Comparison of ENCODE assay signal across 16 cellular contexts in the genomic region with DNA sequence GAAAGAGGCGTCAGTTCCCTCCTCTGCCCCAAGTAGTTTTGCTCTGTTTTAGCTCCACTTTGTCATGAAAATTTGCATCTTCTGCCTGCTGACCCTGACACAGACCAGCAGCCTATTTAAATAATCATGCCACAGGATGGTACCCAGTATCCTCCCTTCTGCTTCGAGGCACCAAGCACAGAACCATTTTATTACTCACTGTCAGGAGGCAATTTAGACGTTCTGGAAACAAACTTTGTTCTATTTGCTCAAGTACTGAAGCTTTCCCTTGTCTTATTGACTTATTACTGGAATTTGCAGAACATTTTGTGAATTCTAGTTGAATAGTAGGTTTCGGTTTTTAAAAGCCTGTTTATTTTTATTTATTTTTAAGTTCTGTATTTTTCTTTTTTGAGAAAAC.
DNase-seq lines count a peak whose midpoint lies in the region; ATAC-seq and TF ChIP-seq lines count a peak whose summit lies in the region.
"Had no signal": no experiment of that assay in that cellular context is flagged by ENCODE, and none has a peak within 500 bp of the region (broad histone marks: within the 10 kb centered on the region; RNA-seq: fewer than 3 reads in every experiment).

No MANE protein-coding gene starts in this region.

- H4K91ac ChIP-seq in mesenchymal stem cell (ENCODE audit: low read length) = no peak overlapping the region

- no peak overlapping the region for H2AK5ac ChIP-seq in mesenchymal stem cell (ENCODE audit: low read length, severe bottlenecking)

- no peak for TF ChIP-seq EP300 in sigmoid colon (IDR thresholded peaks at IDR 0.05)

- H3K18ac ChIP-seq in mesenchymal stem cell (ENCODE audit: low read depth in 1 of 2, low read length in 2 of 2) = no peak overlapping the region

- H2BK120ac ChIP-seq in mesenchymal stem cell (ENCODE audit: low read depth, low read length) = no peak overlapping the region

- no peak overlapping the region for H2BK15ac ChIP-seq in mesenchymal stem cell (ENCODE audit: low read depth, poor library complexity, severe bottlenecking)

- no peak overlapping the region for H2AFZ ChIP-seq in mesenchymal stem cell (ENCODE audit: low read depth, low read length)
- H2AFZ ChIP-seq in neural progenitor cell (replicated peaks) = peak overlapping the region; percentile 68

- H4K8ac ChIP-seq in mesenchymal stem cell (ENCODE audit: low read length) = peak overlapping the region; percentile 9

- H3K4me2 ChIP-seq in mesenchymal stem cell (ENCODE audit: low read length, poor library complexity, severe bottlenecking) (no peak overlapping the region), neural progenitor cell (no peak overlapping the region)

- ATAC-seq in WTC11 = peak; percentile 47; the same call in 1 of the 2 replicates
- peak; percentile 56 for ATAC-seq in left colon
- no peak for ATAC-seq in HG03460 (IDR thresholded peaks at IDR 0.05; ENCODE audit: unreplicated experiment)

- H3K27me3 Mint-ChIP-seq in WTC11 (ENCODE audit: low read depth) = no peaks in the 10 kb centered on the region
- peaks cover 5% of the 10 kb centered on the region for H3K27me3 Mint-ChIP-seq in neural progenitor cell (ENCODE audit: insufficient read depth, low read depth)
- H3K27me3 Mint-ChIP-seq: CD4-positive, alpha-beta T cell had no signal

- no peaks in the 10 kb centered on the region for H3F3A ChIP-seq in neural progenitor cell (ENCODE audit: low read depth)

- no peaks in the 10 kb centered on the region for H3K79me1 ChIP-seq in mesenchymal stem cell (replicated peaks; ENCODE audit: low read length, poor library complexity, severe bottlenecking)

- H3K4me3 ChIP-seq in mesenchymal stem cell (ENCODE audit: insufficient read depth in 1 of 2, low read depth in 1 of 2, low read length in 2 of 2) (no peak overlapping the region), neural progenitor cell (no peak overlapping the region), sigmoid colon (no peak overlapping the region)

- 55% methylated on average over 2 of the region's 4 CpGs for WGBS in mesenchymal stem cell
- 29 to 61% methylated on average over 4 of the region's 4 CpGs for WGBS in sigmoid colon, 2 donors

- H3K4me3 Mint-ChIP-seq in WTC11 (no peak overlapping the region), neural progenitor cell (no peak overlapping the region)
- H3K4me3 Mint-ChIP-seq: CD4-positive, alpha-beta T cell; H9 had no signal

- DNase-seq in WTC11 (ENCODE audit: low spot score) (no peak), left colon (no peak), mesenchymal stem cell (no peak), neural progenitor cell (ENCODE audit: low spot score) (no peak), NCI-H82 treated with DMSO at 0.1 percent for 48 hours (lab: John Stamatoyannopoulos, UW; ENCODE audit: unreplicated experiment) (no peak), sigmoid colon (no peak)
- no peak for DNase-seq in activated CD4-positive, alpha-beta T cell treated with anti-CD3 and anti-CD28 coated beads, Interleukin-2, amount 50 U/mL, for 4 hours
- DNase-seq: ACHN; AML-193; CD4-positive, alpha-beta T cell; DMS79 treated with DMSO at 0.1 percent for 48 hours; GF-D8; GOT3; H9 had no signal

- H3K9me3 Mint-ChIP-seq in WTC11 (peaks cover 5% of the 10 kb centered on the region), neural progenitor cell (peaks cover 3% of the 10 kb centered on the region)
- H3K9me3 Mint-ChIP-seq: CD4-positive, alpha-beta T cell; H9 had no signal

- no peak overlapping the region for H2BK5ac ChIP-seq in mesenchymal stem cell (ENCODE audit: low read depth, low read length, poor library complexity, severe bottlenecking)

- no peaks in the 10 kb centered on the region for H3K27me3 ChIP-seq in mesenchymal stem cell (ENCODE audit: control insufficient read depth in 1 of 2, insufficient read depth in 1 of 2, low read length in 2 of 2)
- H3K27me3 ChIP-seq in neural progenitor cell = no peaks in the 10 kb centered on the region
- H3K27me3 ChIP-seq in sigmoid colon = no peaks in the 10 kb centered on the region

- CTCF ChIA-PET in WTC11 (lab: Charles Lee) = interaction anchor here (1.2 kb wide), 2 partner anchors 37 to 406 kb away, joined by 3 read pairs; no protein-coding TSS in a partner anchor

- peak overlapping the region in 1 of 2 experiments; percentile 47 for H3K4ac ChIP-seq in mesenchymal stem cell (ENCODE audit: low read depth in 1 of 2, low read length in 2 of 2)

- no peak overlapping the region for H3K14ac ChIP-seq in mesenchymal stem cell (ENCODE audit: low read length in 2 of 2)

- H3K9ac ChIP-seq in mesenchymal stem cell (ENCODE audit: low read length) (no peak overlapping the region), neural progenitor cell (no peak overlapping the region)

- no peak for TF ChIP-seq CTCF in WTC11 (IDR thresholded peaks at IDR 0.05)
- TF ChIP-seq CTCF in neural progenitor cell (IDR thresholded peaks at IDR 0.05) = no peak
- no peak for TF ChIP-seq CTCF in sigmoid colon (IDR thresholded peaks at IDR 0.05)

- H3K4me1 ChIP-seq in mesenchymal stem cell (ENCODE audit: control insufficient read depth, insufficient read depth, low read depth, low read length) (peaks cover 5% of the 10 kb centered on the region), neural progenitor cell (no peaks in the 10 kb centered on the region), sigmoid colon (peaks cover 0 to 9% (median 0%) of the 10 kb centered on the region in 4 donors)

- POLR2A ChIA-PET in WTC11 (lab: Charles Lee) = interaction anchor here (0.9 kb wide), 1 partner anchor 12 kb away, joined by 3 read pairs; no protein-coding TSS in a partner anchor

- H3K27ac ChIP-seq in mesenchymal stem cell (ENCODE audit: low read length, poor library complexity, severe bottlenecking) (no peak overlapping the region), neural progenitor cell (no peak overlapping the region), sigmoid colon (no peak overlapping the region)
- H3K27ac ChIP-seq: C4-2B had no signal

- no peak overlapping the region for H3K27ac Mint-ChIP-seq in WTC11
- no peak overlapping the region for H3K27ac Mint-ChIP-seq in neural progenitor cell
- H3K27ac Mint-ChIP-seq: CD4-positive, alpha-beta T cell; H9 had no signal

- no peak overlapping the region for H2BK12ac ChIP-seq in mesenchymal stem cell (ENCODE audit: low read length in 2 of 2)

- H3K23ac ChIP-seq in mesenchymal stem cell (ENCODE audit: low read length in 2 of 2) = no peak overlapping the region

- intact Hi-C loops in left colon (cut with DNase I, micrococcal nuclease) = no loop called here
- intact Hi-C loops in sigmoid colon (cut with DNase I) = no loop called here

- H3K36me3 ChIP-seq in mesenchymal stem cell (ENCODE audit: control insufficient read depth in 1 of 2, insufficient read depth in 2 of 2, low read depth in 1 of 2, low read length in 2 of 2) = no peaks in the 10 kb centered on the region
- H3K36me3 ChIP-seq in neural progenitor cell = no peaks in the 10 kb centered on the region
- no peaks in the 10 kb centered on the region for H3K36me3 ChIP-seq in sigmoid colon

- no peaks in the 10 kb centered on the region for H3K79me2 ChIP-seq in neural progenitor cell (ENCODE audit: low read depth)

- H3K9me3 ChIP-seq in mesenchymal stem cell (ENCODE audit: control insufficient read depth, low read length) (no peaks in the 10 kb centered on the region), neural progenitor cell (ENCODE audit: low read depth) (no peaks in the 10 kb centered on the region), sigmoid colon (no peaks in the 10 kb centered on the region)

- H3K4me1 Mint-ChIP-seq in WTC11 (peaks cover 8% of the 10 kb centered on the region), neural progenitor cell (no peaks in the 10 kb centered on the region)

- no peak for TF ChIP-seq POLR2A in sigmoid colon (IDR thresholded peaks at IDR 0.05)

- H3K36me3 Mint-ChIP-seq in WTC11 (no peaks in the 10 kb centered on the region), neural progenitor cell (no peaks in the 10 kb centered on the region)

- no peaks in the 10 kb centered on the region for H4K20me1 ChIP-seq in neural progenitor cell (ENCODE audit: low read depth)

TF ChIP-seq in WTC11, 78 proteins besides CTCF, POLR2A, EP300 and RAD21 (continues in another document):
- TF ChIP-seq, protein P1, sequence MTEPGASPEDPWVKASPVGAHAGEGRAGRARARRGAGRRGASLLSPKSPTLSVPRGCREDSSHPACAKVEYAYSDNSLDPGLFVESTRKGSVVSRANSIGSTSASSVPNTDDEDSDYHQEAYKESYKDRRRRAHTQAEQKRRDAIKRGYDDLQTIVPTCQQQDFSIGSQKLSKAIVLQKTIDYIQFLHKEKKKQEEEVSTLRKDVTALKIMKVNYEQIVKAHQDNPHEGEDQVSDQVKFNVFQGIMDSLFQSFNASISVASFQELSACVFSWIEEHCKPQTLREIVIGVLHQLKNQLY (CRISPR knock-in tag; IDR thresholded peaks at IDR 0.05) = no peak
- no peak for TF ChIP-seq JUN (CRISPR knock-in tag; IDR thresholded peaks at IDR 0.05)
- TF ChIP-seq, protein P2, sequence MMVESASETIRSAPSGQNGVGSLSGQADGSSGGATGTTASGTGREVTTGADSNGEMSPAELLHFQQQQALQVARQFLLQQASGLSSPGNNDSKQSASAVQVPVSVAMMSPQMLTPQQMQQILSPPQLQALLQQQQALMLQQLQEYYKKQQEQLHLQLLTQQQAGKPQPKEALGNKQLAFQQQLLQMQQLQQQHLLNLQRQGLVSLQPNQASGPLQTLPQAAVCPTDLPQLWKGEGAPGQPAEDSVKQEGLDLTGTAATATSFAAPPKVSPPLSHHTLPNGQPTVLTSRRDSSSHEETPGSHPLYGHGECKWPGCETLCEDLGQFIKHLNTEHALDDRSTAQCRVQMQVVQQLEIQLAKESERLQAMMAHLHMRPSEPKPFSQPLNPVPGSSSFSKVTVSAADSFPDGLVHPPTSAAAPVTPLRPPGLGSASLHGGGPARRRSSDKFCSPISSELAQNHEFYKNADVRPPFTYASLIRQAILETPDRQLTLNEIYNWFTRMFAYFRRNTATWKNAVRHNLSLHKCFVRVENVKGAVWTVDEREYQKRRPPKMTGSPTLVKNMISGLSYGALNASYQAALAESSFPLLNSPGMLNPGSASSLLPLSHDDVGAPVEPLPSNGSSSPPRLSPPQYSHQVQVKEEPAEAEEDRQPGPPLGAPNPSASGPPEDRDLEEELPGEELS (CRISPR knock-in tag; IDR thresholded peaks at IDR 0.05) = no peak
- TF ChIP-seq TP53 (CRISPR knock-in tag; IDR thresholded peaks at IDR 0.05) = no peak
- TF ChIP-seq, protein P3, sequence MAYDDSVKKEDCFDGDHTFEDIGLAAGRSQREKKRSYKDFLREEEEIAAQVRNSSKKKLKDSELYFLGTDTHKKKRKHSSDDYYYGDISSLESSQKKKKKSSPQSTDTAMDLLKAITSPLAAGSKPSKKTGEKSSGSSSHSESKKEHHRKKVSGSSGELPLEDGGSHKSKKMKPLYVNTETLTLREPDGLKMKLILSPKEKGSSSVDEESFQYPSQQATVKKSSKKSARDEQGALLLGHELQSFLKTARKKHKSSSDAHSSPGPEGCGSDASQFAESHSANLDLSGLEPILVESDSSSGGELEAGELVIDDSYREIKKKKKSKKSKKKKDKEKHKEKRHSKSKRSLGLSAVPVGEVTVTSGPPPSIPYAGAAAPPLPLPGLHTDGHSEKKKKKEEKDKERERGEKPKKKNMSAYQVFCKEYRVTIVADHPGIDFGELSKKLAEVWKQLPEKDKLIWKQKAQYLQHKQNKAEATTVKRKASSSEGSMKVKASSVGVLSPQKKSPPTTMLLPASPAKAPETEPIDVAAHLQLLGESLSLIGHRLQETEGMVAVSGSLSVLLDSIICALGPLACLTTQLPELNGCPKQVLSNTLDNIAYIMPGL (CRISPR knock-in tag; IDR thresholded peaks at IDR 0.05) = no peak
